In the genomic region with DNA sequence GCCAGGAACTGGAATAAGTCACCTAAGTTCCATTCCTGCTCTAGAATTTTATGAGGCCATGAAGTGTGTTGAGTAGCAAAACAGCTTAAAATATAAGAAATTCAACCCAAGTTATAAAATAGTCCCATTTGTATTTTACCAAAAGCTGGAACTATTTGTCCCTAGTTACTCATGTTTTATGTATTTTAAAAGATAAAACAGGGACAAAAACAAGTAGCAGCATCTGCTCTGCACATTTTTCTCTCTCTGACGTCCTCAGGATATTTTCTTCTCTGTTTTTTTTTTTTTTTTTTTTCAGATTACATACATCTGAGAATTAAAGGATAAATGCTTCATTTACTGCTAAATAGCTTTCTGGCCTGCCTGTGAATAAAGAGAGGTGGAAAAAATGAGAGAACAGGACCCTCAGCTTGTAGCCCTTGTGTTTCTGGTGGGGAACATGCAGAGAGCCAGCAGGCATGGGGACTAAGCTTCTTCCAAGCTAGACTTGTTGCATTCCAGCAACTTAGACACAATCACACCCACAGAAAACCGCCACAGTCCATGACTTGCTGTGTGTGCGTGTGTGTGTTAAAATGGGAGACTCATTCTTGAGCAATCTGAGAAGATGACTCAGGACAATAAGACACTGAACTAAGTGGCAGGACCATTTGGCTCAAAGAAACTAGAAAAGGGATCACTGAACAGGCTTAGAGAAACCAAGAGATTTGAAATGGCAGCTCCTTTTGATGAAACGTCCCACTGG, we compare ENCODE assay signal across 14 cellular contexts.
DNase-seq lines count a peak whose midpoint lies in the region; ATAC-seq lines count a peak whose summit lies in the region.
"Had no signal": no experiment of that assay in that cellular context is flagged by ENCODE, and none has a peak within 500 bp of the region (broad histone marks: within the 10 kb centered on the region; RNA-seq: fewer than 3 reads in every experiment).

No MANE protein-coding gene starts in this region.

- H3K9me3 Mint-ChIP-seq in dendritic cell treated with granulocyte-macrophage colony-stimulating factor and Interleukin-4, amounts not matched to agents 40 ng/mL and 50 ng/mL, for 4 days, result no peaks in the 10 kb centered on the region
- no peaks in the 10 kb centered on the region for H3K9me3 Mint-ChIP-seq in T-cell
- no peaks in the 10 kb centered on the region for H3K9me3 Mint-ChIP-seq in activated naive CD8-positive, alpha-beta T cell treated with anti-CD3 and anti-CD28 coated beads, Interleukin-2, amount 50 U/mL, for 24 hours

- peaks cover 54% of the 10 kb centered on the region for H3K4me1 Mint-ChIP-seq in dendritic cell treated with granulocyte-macrophage colony-stimulating factor and Interleukin-4, amounts not matched to agents 40 ng/mL and 50 ng/mL, for 4 days (ENCODE audit: low read depth)
- H3K4me1 Mint-ChIP-seq in T-cell, result no peaks in the 10 kb centered on the region
- no peaks in the 10 kb centered on the region for H3K4me1 Mint-ChIP-seq in activated naive CD8-positive, alpha-beta T cell treated with anti-CD3 and anti-CD28 coated beads, Interleukin-2, amount 50 U/mL, for 24 hours
- H3K4me1 Mint-ChIP-seq: activated CD8-positive, alpha-beta memory T cell treated with anti-CD3 and anti-CD28 coated beads, Interleukin-2, amount 10 ng/mL, durations not matched to agents 7 days and 5 days had no signal

- peak overlapping the region; percentile 37 for H3K27ac Mint-ChIP-seq in dendritic cell treated with granulocyte-macrophage colony-stimulating factor and Interleukin-4, amounts not matched to agents 40 ng/mL and 50 ng/mL, for 4 days
- no peak overlapping the region for H3K27ac Mint-ChIP-seq in T-cell
- H3K27ac Mint-ChIP-seq in activated naive CD8-positive, alpha-beta T cell treated with anti-CD3 and anti-CD28 coated beads, Interleukin-2, amount 50 U/mL, for 24 hours, result no peak overlapping the region
- H3K27ac Mint-ChIP-seq: activated CD8-positive, alpha-beta memory T cell treated with anti-CD3 and anti-CD28 coated beads, Interleukin-2, amount 10 ng/mL, durations not matched to agents 7 days and 5 days had no signal

- no peaks in the 10 kb centered on the region for H3K36me3 Mint-ChIP-seq in dendritic cell treated with granulocyte-macrophage colony-stimulating factor and Interleukin-4, amounts not matched to agents 40 ng/mL and 50 ng/mL, for 4 days (ENCODE audit: low read depth)
- H3K36me3 Mint-ChIP-seq in T-cell, result no peaks in the 10 kb centered on the region
- no peaks in the 10 kb centered on the region for H3K36me3 Mint-ChIP-seq in activated naive CD8-positive, alpha-beta T cell treated with anti-CD3 and anti-CD28 coated beads, Interleukin-2, amount 50 U/mL, for 24 hours (ENCODE audit: low read depth)
- H3K36me3 Mint-ChIP-seq: activated CD8-positive, alpha-beta memory T cell treated with anti-CD3 and anti-CD28 coated beads, Interleukin-2, amount 10 ng/mL, durations not matched to agents 7 days and 5 days had no signal

- peaks cover 7% of the 10 kb centered on the region for H3K27me3 Mint-ChIP-seq in dendritic cell treated with granulocyte-macrophage colony-stimulating factor and Interleukin-4, amounts not matched to agents 40 ng/mL and 50 ng/mL, for 4 days
- H3K27me3 Mint-ChIP-seq in T-cell, result peaks cover 4 to 5% of the 10 kb centered on the region in 2 donors
- no peaks in the 10 kb centered on the region for H3K27me3 Mint-ChIP-seq in activated naive CD8-positive, alpha-beta T cell treated with anti-CD3 and anti-CD28 coated beads, Interleukin-2, amount 50 U/mL, for 24 hours
- H3K27me3 Mint-ChIP-seq: activated CD8-positive, alpha-beta memory T cell treated with anti-CD3 and anti-CD28 coated beads, Interleukin-2, amount 10 ng/mL, durations not matched to agents 7 days and 5 days had no signal

- ATAC-seq in T-cell (replicated peaks in 1 of 4), result no peak
- ATAC-seq in GM18868 (IDR thresholded peaks at IDR 0.05; ENCODE audit: unreplicated experiment), result no peak
- no peak for ATAC-seq in activated naive CD8-positive, alpha-beta T cell treated with anti-CD3 and anti-CD28 coated beads, Interleukin-2, amount 50 U/mL, for 24 hours
- ATAC-seq: activated CD8-positive, alpha-beta memory T cell treated with anti-CD3 and anti-CD28 coated beads, Interleukin-2, amount 10 ng/mL, durations not matched to agents 7 days and 5 days had no signal

- CTCF ChIA-PET in T-cell (lab: Charles Lee), result no interaction called here

- intact Hi-C loops in dendritic cell treated with granulocyte-macrophage colony-stimulating factor and Interleukin-4, amounts not matched to agents 40 ng/mL and 50 ng/mL, for 4 days (cut with micrococcal nuclease), result no loop called here

- no peak overlapping the region for H3K4me3 Mint-ChIP-seq in dendritic cell treated with granulocyte-macrophage colony-stimulating factor and Interleukin-4, amounts not matched to agents 40 ng/mL and 50 ng/mL, for 4 days
- no peak overlapping the region for H3K4me3 Mint-ChIP-seq in T-cell
- H3K4me3 Mint-ChIP-seq in activated naive CD8-positive, alpha-beta T cell treated with anti-CD3 and anti-CD28 coated beads, Interleukin-2, amount 50 U/mL, for 24 hours, result no peak overlapping the region
- H3K4me3 Mint-ChIP-seq: activated CD8-positive, alpha-beta memory T cell treated with anti-CD3 and anti-CD28 coated beads, Interleukin-2, amount 10 ng/mL, durations not matched to agents 7 days and 5 days had no signal

- POLR2A ChIA-PET in T-cell (lab: Charles Lee), result no interaction called here

- DNase-seq in AML-193 (lab: John Stamatoyannopoulos, UW) (peak; percentile 11), NCI-H226 (peak; percentile 41), myocyte (ENCODE audit: low read depth) (peak; percentile 91), T-cell (no peak), NCI-H748 treated with DMSO at 0.1 percent for 48 hours (lab: John Stamatoyannopoulos, UW) (no peak)
- DNase-seq in activated naive CD8-positive, alpha-beta T cell treated with anti-CD3 and anti-CD28 coated beads, Interleukin-2, amount 50 U/mL, for 24 hours, result no peak
- DNase-seq: activated CD8-positive, alpha-beta memory T cell treated with anti-CD3 and anti-CD28 coated beads, Interleukin-2, amount 10 ng/mL, durations not matched to agents 7 days and 5 days; Caco-2; cortex of kidney; mesendoderm; NCI-H1105 treated with DMSO at 0.1 percent for 48 hours; stimulated activated CD4-positive, alpha-beta T cell treated with anti-CD3 and anti-CD28 coated beads, Interleukin-1b, Interleukin-23, amount 100 ng/mL, for 48 hours had no signal

Comparison
In these comparisons a context has a peak if more than half of its experiments do, and no peak if none do; other contexts are left out.
1. DNase-seq: peak in AML-193 (2 of 2), NCI-H226 (single experiment) and myocyte (single experiment); none in T-cell (0 of 34), NCI-H748 treated with DMSO at 0.1 percent for 48 hours (single experiment) and activated naive CD8-positive, alpha-beta T cell treated with anti-CD3 and anti-CD28 coated beads, Interleukin-2, amount 50 U/mL, for 24 hours (single experiment).